Comparison of ENCODE assay signal across 1 cellular context in the genomic region with DNA sequence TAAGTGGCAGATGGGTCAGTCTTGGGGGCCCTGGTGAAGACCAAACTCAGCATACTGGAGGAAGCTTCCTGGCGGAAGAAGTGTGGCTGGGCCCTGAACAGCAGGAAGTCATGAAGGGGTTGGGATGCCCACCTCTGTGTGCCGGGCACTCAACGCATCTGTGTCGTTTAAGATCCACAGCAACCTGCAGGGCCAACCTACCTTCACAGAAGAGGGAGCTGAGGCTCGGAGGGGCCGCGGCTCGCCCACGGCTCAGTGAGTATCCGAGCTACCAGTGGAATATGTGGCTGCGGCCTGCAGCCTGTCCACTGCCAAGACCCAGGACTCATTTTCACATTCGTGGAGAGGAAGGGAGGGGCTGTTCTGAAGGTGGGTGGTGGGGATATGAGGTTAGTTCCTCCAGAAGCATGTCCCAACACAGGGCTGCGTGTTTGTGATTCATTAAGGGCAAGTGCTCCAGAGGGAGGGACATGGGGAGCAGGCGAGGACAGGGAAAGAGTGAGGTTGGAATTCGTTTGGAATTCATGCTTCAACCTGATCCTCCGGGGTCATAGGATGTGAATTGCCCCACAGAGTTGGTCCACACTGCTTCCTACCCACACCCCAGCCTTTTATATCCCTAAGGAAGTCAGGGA.
TF ChIP-seq lines count a peak whose summit lies in the region.

No MANE protein-coding gene starts in this region.

TF ChIP-seq in H1, 55 proteins besides CTCF, POLR2A, EP300 and RAD21:
- TF ChIP-seq MAFK (IDR thresholded peaks at IDR 0.05; ENCODE audit: low read depth, low read length), result no peak
- TF ChIP-seq CBX8 (IDR thresholded peaks at IDR 0.05; ENCODE audit: borderline replicate concordance, low read depth, low read length), result no peak
- no peak for TF ChIP-seq SIX5 (IDR thresholded peaks at IDR 0.05; ENCODE audit: low read depth, low read length)
- no peak for TF ChIP-seq CHD1 (IDR thresholded peaks at IDR 0.05; ENCODE audit: low read depth, low read length)
- TF ChIP-seq TAF1 (IDR thresholded peaks at IDR 0.05; ENCODE audit: low read depth, low read length), result no peak
- TF ChIP-seq NANOG (IDR thresholded peaks at IDR 0.05; ENCODE audit: insufficient read depth, low read depth, low read length, poor library complexity, severe bottlenecking), result no peak
- TF ChIP-seq CBX5 (IDR thresholded peaks at IDR 0.05; ENCODE audit: low read depth, low read length), result no peak
- TF ChIP-seq EGR1 (IDR thresholded peaks at IDR 0.05; ENCODE audit: borderline replicate concordance, low read depth, low read length), result no peak
- no peak for TF ChIP-seq TEAD4 (IDR thresholded peaks at IDR 0.05; ENCODE audit: low read depth, low read length)
TF ChIP-seq in H1: peak in this region for 0.
